ENCODE assay signal across 18 cellular contexts in genomic region chr2:85171916-85172315, GRCh38. TPM values are rescaled to one million over a fixed set of nuclear protein-coding genes. Genes with fewer than 3 reads are reported as not detected.
"Had no signal": no experiment of that assay in that cellular context is flagged by ENCODE, and none has a peak within 500 bp of the region (broad histone marks: within the 10 kb centered on the region; RNA-seq: fewer than 3 reads in every experiment).

No MANE protein-coding gene starts in this region.

- H3K27ac Mint-ChIP-seq: effector memory CD8-positive, alpha-beta T cell; stimulated activated effector memory CD8-positive, alpha-beta T cell treated with anti-CD3 and anti-CD28 coated beads, Interleukin-12 subunit alpha, Interleukin-12 subunit beta, amount 100 ng/mL, for 72 hours had no signal

- H3K9me3 ChIP-seq: lower lobe of right lung, neutrophil, prostate gland, right atrium auricular region, stomach, thyroid gland had no signal

- H3K27ac ChIP-seq: coronary artery, lower lobe of right lung, neutrophil, parathyroid adenoma, prostate gland, right atrium auricular region, stomach, thyroid gland had no signal

- DNase-seq: effector memory CD8-positive, alpha-beta T cell; left ventricle myocardium superior; lower lobe of right lung; naive thymus-derived CD8-positive, alpha-beta T cell; stimulated activated CD4-positive, alpha-beta T cell treated with anti-CD3 and anti-CD28 coated beads, Interleukin-2, amount 100 ng/mL, for 24 hours; stimulated activated CD4-positive, alpha-beta T cell treated with anti-CD3 and anti-CD28 coated beads, Interleukin-4, amount 100 ng/mL, for 24 hours; stimulated activated naive CD4-positive, alpha-beta T cell treated with Interleukin-2 at 50 U/mL for 16 hours; stomach; thyroid gland; trophoblast cell had no signal

- H3K27me3 ChIP-seq: neutrophil, right atrium auricular region, stomach, thyroid gland had no signal

- H3K4me1 Mint-ChIP-seq: naive thymus-derived CD8-positive, alpha-beta T cell; stimulated activated effector memory CD8-positive, alpha-beta T cell treated with anti-CD3 and anti-CD28 coated beads, Interleukin-12 subunit alpha, Interleukin-12 subunit beta, amount 100 ng/mL, for 72 hours had no signal

- H3K4me2 ChIP-seq: smooth muscle cell had no signal

- H2AFZ ChIP-seq: parathyroid adenoma had no signal

- H3K4me3 Mint-ChIP-seq: effector memory CD8-positive, alpha-beta T cell; naive thymus-derived CD8-positive, alpha-beta T cell; stimulated activated effector memory CD8-positive, alpha-beta T cell treated with anti-CD3 and anti-CD28 coated beads, Interleukin-12 subunit alpha, Interleukin-12 subunit beta, amount 100 ng/mL, for 72 hours had no signal

- H3K36me3 ChIP-seq: lower lobe of right lung, neutrophil, prostate gland, right atrium auricular region, stomach, thyroid gland had no signal

- H3K9me3 Mint-ChIP-seq: effector memory CD8-positive, alpha-beta T cell; stimulated activated effector memory CD8-positive, alpha-beta T cell treated with anti-CD3 and anti-CD28 coated beads, Interleukin-12 subunit alpha, Interleukin-12 subunit beta, amount 100 ng/mL, for 72 hours had no signal

- H3K36me3 Mint-ChIP-seq: naive thymus-derived CD8-positive, alpha-beta T cell; stimulated activated effector memory CD8-positive, alpha-beta T cell treated with anti-CD3 and anti-CD28 coated beads, Interleukin-12 subunit alpha, Interleukin-12 subunit beta, amount 100 ng/mL, for 72 hours had no signal

- H3K4me3 ChIP-seq: coronary artery, lower lobe of right lung, prostate gland, right atrium auricular region, smooth muscle cell, stomach, thyroid gland had no signal

- H3K9ac ChIP-seq: parathyroid adenoma had no signal

- H3K4me1 ChIP-seq: prostate gland had no signal

RNA-seq across cellular contexts. Expression of gene TCF7L1, which starts 38.7 kb away (rescaled TPM):
- total RNA-seq: naive thymus-derived CD8-positive, alpha-beta T cell had no signal
- polyA plus RNA-seq: neural cell had no signal
